ENCODE assay signal across 1 cellular context in the genomic region with DNA sequence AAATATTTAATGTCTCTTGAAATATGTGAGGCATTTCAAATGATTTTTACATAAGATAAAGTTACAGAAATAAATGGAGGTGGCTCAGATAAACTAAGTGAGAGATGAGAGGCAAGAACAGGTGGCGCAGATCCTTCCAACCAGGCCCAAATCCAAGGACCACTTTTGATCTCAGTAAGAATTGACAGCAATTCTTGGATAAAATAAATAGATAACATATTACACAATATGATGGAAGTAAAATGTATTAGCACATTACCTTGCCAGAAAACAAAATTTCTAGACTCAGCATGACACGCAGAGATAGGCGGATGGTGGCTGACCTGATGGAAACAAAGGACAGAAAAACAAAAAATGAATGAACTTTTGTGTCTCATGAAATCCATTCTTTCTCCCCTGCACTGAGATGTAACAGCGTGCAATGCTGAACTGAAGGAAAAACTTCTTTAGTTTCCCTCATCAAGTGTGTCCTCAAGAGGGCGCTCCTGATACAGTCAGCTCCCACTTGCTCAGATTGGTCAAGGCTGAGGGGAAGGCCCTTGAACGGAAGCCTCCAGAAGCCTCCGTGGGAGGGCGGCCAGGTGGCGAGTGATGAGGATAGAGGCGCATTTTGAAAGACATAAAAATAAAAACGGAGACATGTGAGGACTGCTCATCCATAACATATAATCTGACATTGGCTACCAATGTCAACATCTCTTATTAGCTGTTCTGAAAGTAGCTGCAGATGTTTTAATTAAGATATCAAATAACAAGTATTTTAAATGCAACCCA.
A peak's percentile ranks its signal among the peaks of the same experiment; 100 is the strongest.
TF ChIP-seq lines count a peak whose summit lies in the region.

No MANE protein-coding gene starts in this region.

TF ChIP-seq in HepG2, 621 proteins besides CTCF, POLR2A, EP300 and RAD21 (continued from another document and continues in another):
- TF ChIP-seq, protein P1, sequence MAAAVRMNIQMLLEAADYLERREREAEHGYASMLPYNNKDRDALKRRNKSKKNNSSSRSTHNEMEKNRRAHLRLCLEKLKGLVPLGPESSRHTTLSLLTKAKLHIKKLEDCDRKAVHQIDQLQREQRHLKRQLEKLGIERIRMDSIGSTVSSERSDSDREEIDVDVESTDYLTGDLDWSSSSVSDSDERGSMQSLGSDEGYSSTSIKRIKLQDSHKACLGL (CRISPR knock-in tag; IDR thresholded peaks at IDR 0.05): no peak
- peak; percentile 44; the same call in 1 of the 2 replicates for TF ChIP-seq ZSCAN9 (CRISPR knock-in tag; IDR thresholded peaks at IDR 0.05; ENCODE audit: borderline replicate concordance)
- 0 out of 2 replicates have a peak, but pooled peaks have one; percentile 16 for TF ChIP-seq ELF3 (CRISPR knock-in tag; IDR thresholded peaks at IDR 0.05)
- peak; percentile 20 for TF ChIP-seq XRCC5 (optimal IDR thresholded peaks at IDR 0.05; ENCODE audit: low read length)
- TF ChIP-seq IRF2 (CRISPR knock-in tag; IDR thresholded peaks at IDR 0.05): peak; percentile 51; the same call in 1 of the 2 replicates
- TF ChIP-seq WIZ (CRISPR knock-in tag; IDR thresholded peaks at IDR 0.05): no peak
- TF ChIP-seq, protein P2, sequence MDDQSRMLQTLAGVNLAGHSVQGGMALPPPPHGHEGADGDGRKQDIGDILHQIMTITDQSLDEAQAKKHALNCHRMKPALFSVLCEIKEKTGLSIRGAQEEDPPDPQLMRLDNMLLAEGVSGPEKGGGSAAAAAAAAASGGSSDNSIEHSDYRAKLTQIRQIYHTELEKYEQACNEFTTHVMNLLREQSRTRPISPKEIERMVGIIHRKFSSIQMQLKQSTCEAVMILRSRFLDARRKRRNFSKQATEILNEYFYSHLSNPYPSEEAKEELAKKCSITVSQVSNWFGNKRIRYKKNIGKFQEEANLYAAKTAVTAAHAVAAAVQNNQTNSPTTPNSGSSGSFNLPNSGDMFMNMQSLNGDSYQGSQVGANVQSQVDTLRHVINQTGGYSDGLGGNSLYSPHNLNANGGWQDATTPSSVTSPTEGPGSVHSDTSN (CRISPR knock-in tag; IDR thresholded peaks at IDR 0.05; ENCODE audit: borderline replicate concordance): no peak
- TF ChIP-seq CBX5 (CRISPR knock-in tag; IDR thresholded peaks at IDR 0.05; ENCODE audit: borderline replicate concordance): peak; percentile 39; the same call in 1 of the 2 replicates
- TF ChIP-seq NKX3-1 (CRISPR knock-in tag; IDR thresholded peaks at IDR 0.05): no peak
- peak; percentile 68 for TF ChIP-seq KDM2A (CRISPR knock-in tag; IDR thresholded peaks at IDR 0.05; ENCODE audit: borderline replicate concordance, low read depth)
- TF ChIP-seq, protein P3, sequence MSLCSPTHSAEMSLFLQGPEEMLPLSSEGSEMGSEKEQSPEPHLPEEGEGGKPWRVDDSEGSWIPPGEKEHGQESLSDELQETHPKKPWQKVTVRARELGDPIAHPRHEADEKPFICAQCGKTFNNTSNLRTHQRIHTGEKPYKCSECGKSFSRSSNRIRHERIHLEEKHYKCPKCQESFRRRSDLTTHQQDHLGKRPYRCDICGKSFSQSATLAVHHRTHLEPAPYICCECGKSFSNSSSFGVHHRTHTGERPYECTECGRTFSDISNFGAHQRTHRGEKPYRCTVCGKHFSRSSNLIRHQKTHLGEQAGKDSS (CRISPR knock-in tag; IDR thresholded peaks at IDR 0.05; ENCODE audit: borderline replicate concordance, low read depth): peak; percentile 60; the same call in 1 of the 2 replicates
- TF ChIP-seq SMC3 (IDR thresholded peaks at IDR 0.05; ENCODE audit: low read length): peak; percentile 85
- TF ChIP-seq ERF (CRISPR knock-in tag; IDR thresholded peaks at IDR 0.05): peak; percentile 56; the same call in 1 of the 2 replicates
- no peak for TF ChIP-seq MTF2 (CRISPR knock-in tag; IDR thresholded peaks at IDR 0.05; ENCODE audit: borderline replicate concordance)
- TF ChIP-seq SOX5 (CRISPR knock-in tag; IDR thresholded peaks at IDR 0.05; ENCODE audit: borderline replicate concordance): 0 out of 2 replicates have a peak, but pooled peaks have one; percentile 28
- peak; percentile 22; the same call in 1 of the 2 replicates for TF ChIP-seq THAP11 (CRISPR knock-in tag; IDR thresholded peaks at IDR 0.05)
- TF ChIP-seq, protein P4, sequence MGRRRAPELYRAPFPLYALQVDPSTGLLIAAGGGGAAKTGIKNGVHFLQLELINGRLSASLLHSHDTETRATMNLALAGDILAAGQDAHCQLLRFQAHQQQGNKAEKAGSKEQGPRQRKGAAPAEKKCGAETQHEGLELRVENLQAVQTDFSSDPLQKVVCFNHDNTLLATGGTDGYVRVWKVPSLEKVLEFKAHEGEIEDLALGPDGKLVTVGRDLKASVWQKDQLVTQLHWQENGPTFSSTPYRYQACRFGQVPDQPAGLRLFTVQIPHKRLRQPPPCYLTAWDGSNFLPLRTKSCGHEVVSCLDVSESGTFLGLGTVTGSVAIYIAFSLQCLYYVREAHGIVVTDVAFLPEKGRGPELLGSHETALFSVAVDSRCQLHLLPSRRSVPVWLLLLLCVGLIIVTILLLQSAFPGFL (CRISPR knock-in tag; IDR thresholded peaks at IDR 0.05): no peak
- TF ChIP-seq GFI1 (CRISPR knock-in tag; IDR thresholded peaks at IDR 0.05; ENCODE audit: borderline replicate concordance): no peak
- TF ChIP-seq, protein P5, sequence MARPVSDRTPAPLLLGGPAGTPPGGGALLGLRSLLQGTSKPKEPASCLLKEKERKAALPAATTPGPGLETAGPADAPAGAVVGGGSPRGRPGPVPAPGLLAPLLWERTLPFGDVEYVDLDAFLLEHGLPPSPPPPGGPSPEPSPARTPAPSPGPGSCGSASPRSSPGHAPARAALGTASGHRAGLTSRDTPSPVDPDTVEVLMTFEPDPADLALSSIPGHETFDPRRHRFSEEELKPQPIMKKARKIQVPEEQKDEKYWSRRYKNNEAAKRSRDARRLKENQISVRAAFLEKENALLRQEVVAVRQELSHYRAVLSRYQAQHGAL (CRISPR knock-in tag; IDR thresholded peaks at IDR 0.05; ENCODE audit: not compliant biosample characterization): no peak
- TF ChIP-seq GABPB1 (CRISPR knock-in tag; IDR thresholded peaks at IDR 0.05): 0 out of 2 replicates have a peak, but pooled peaks have one; percentile 15
- TF ChIP-seq, protein P6, sequence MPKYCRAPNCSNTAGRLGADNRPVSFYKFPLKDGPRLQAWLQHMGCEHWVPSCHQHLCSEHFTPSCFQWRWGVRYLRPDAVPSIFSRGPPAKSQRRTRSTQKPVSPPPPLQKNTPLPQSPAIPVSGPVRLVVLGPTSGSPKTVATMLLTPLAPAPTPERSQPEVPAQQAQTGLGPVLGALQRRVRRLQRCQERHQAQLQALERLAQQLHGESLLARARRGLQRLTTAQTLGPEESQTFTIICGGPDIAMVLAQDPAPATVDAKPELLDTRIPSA (CRISPR knock-in tag; IDR thresholded peaks at IDR 0.05; ENCODE audit: borderline replicate concordance): no peak
- TF ChIP-seq, protein P7, sequence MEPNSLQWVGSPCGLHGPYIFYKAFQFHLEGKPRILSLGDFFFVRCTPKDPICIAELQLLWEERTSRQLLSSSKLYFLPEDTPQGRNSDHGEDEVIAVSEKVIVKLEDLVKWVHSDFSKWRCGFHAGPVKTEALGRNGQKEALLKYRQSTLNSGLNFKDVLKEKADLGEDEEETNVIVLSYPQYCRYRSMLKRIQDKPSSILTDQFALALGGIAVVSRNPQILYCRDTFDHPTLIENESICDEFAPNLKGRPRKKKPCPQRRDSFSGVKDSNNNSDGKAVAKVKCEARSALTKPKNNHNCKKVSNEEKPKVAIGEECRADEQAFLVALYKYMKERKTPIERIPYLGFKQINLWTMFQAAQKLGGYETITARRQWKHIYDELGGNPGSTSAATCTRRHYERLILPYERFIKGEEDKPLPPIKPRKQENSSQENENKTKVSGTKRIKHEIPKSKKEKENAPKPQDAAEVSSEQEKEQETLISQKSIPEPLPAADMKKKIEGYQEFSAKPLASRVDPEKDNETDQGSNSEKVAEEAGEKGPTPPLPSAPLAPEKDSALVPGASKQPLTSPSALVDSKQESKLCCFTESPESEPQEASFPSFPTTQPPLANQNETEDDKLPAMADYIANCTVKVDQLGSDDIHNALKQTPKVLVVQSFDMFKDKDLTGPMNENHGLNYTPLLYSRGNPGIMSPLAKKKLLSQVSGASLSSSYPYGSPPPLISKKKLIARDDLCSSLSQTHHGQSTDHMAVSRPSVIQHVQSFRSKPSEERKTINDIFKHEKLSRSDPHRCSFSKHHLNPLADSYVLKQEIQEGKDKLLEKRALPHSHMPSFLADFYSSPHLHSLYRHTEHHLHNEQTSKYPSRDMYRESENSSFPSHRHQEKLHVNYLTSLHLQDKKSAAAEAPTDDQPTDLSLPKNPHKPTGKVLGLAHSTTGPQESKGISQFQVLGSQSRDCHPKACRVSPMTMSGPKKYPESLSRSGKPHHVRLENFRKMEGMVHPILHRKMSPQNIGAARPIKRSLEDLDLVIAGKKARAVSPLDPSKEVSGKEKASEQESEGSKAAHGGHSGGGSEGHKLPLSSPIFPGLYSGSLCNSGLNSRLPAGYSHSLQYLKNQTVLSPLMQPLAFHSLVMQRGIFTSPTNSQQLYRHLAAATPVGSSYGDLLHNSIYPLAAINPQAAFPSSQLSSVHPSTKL (CRISPR knock-in tag; IDR thresholded peaks at IDR 0.05): peak; percentile 47; the same call in 1 of the 2 replicates
- 0 out of 4 replicates have a peak, but pooled peaks of 1 of the 2 experiments have one; percentile 30 for TF ChIP-seq KLF16 (CRISPR knock-in tag; IDR thresholded peaks at IDR 0.05)
- no peak for TF ChIP-seq FOSL1 (CRISPR knock-in tag; IDR thresholded peaks at IDR 0.05; ENCODE audit: borderline replicate concordance)
- TF ChIP-seq RCOR2 (CRISPR knock-in tag; IDR thresholded peaks at IDR 0.05): peak; percentile 27; the same call in 1 of the 2 replicates
- peak; percentile 26; the same call in 1 of the 2 replicates for TF ChIP-seq SAP130 (CRISPR knock-in tag; IDR thresholded peaks at IDR 0.05; ENCODE audit: low read depth)
- 0 out of 2 replicates have a peak, but pooled peaks have one; percentile 36 for TF ChIP-seq KDM4B (CRISPR knock-in tag; IDR thresholded peaks at IDR 0.05)
- TF ChIP-seq, protein P8, sequence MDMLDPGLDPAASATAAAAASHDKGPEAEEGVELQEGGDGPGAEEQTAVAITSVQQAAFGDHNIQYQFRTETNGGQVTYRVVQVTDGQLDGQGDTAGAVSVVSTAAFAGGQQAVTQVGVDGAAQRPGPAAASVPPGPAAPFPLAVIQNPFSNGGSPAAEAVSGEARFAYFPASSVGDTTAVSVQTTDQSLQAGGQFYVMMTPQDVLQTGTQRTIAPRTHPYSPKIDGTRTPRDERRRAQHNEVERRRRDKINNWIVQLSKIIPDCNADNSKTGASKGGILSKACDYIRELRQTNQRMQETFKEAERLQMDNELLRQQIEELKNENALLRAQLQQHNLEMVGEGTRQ (IDR thresholded peaks at IDR 0.05; ENCODE audit: low read depth, low read length): no peak
- TF ChIP-seq, protein P8 (CRISPR knock-in tag; IDR thresholded peaks at IDR 0.05; ENCODE audit: borderline replicate concordance): no peak
- TF ChIP-seq NFIB (CRISPR knock-in tag; IDR thresholded peaks at IDR 0.05; ENCODE audit: borderline replicate concordance): no peak
- TF ChIP-seq, protein P9, sequence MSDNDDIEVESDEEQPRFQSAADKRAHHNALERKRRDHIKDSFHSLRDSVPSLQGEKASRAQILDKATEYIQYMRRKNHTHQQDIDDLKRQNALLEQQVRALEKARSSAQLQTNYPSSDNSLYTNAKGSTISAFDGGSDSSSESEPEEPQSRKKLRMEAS (IDR thresholded peaks at IDR 0.05): 0 out of 2 replicates have a peak, but pooled peaks have one; percentile 16
- TF ChIP-seq, protein P10, sequence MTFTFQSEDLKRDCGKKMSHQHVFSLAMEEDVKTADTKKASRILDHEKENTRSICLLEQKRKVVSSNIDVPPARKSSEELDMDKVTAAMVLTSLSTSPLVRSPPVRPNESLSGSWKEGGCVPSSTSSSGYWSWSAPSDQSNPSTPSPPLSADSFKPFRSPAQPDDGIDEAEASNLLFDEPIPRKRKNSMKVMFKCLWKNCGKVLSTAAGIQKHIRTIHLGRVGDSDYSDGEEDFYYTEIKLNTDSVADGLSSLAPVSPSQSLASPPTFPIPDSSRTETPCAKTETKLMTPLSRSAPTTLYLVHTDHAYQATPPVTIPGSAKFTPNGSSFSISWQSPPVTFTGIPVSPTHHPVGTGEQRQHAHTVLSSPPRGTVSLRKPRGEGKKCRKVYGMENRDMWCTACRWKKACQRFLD (CRISPR knock-in tag; IDR thresholded peaks at IDR 0.05; ENCODE audit: borderline replicate concordance): no peak
- 0 out of 2 replicates have a peak, but pooled peaks have one; percentile 26 for TF ChIP-seq PHF8 (CRISPR knock-in tag; IDR thresholded peaks at IDR 0.05)
- TF ChIP-seq FOXO1 (CRISPR knock-in tag; IDR thresholded peaks at IDR 0.05): 0 out of 2 replicates have a peak, but pooled peaks have one; percentile 20
- TF ChIP-seq GATAD2A (CRISPR knock-in tag; IDR thresholded peaks at IDR 0.05): peak; percentile 74
- TF ChIP-seq ASH2L (IDR thresholded peaks at IDR 0.05; ENCODE audit: insufficient read length, low read depth, low read length): peak; percentile 21
- 0 out of 2 replicates have a peak, but pooled peaks have one; percentile 37 for TF ChIP-seq YEATS4 (CRISPR knock-in tag; IDR thresholded peaks at IDR 0.05; ENCODE audit: borderline replicate concordance)
- 0 out of 2 replicates have a peak, but pooled peaks have one; percentile 20 for TF ChIP-seq HDAC2 (CRISPR knock-in tag; IDR thresholded peaks at IDR 0.05)
- peak; percentile 57; the same call in 1 of the 2 replicates for TF ChIP-seq ETV5 (CRISPR knock-in tag; IDR thresholded peaks at IDR 0.05; ENCODE audit: borderline replicate concordance)
- TF ChIP-seq MEIS2 (CRISPR knock-in tag; IDR thresholded peaks at IDR 0.05): no peak
- peak; percentile 62 for TF ChIP-seq FOSL2 (CRISPR knock-in tag; IDR thresholded peaks at IDR 0.05)
- TF ChIP-seq SALL1 (CRISPR knock-in tag; IDR thresholded peaks at IDR 0.05): peak; percentile 49; the same call in 1 of the 2 replicates
- TF ChIP-seq, protein P11, sequence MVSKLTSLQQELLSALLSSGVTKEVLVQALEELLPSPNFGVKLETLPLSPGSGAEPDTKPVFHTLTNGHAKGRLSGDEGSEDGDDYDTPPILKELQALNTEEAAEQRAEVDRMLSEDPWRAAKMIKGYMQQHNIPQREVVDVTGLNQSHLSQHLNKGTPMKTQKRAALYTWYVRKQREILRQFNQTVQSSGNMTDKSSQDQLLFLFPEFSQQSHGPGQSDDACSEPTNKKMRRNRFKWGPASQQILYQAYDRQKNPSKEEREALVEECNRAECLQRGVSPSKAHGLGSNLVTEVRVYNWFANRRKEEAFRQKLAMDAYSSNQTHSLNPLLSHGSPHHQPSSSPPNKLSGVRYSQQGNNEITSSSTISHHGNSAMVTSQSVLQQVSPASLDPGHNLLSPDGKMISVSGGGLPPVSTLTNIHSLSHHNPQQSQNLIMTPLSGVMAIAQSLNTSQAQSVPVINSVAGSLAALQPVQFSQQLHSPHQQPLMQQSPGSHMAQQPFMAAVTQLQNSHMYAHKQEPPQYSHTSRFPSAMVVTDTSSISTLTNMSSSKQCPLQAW (CRISPR knock-in tag; IDR thresholded peaks at IDR 0.05): peak; percentile 64; the same call in 1 of the 2 replicates
- no peak for TF ChIP-seq SOX13 (IDR thresholded peaks at IDR 0.05)
- peak in 1 of 2 experiments; percentile 47; a peak in 1 of 4 replicates for TF ChIP-seq SOX13 (CRISPR knock-in tag; conservative IDR thresholded peaks at IDR 0.05 in 1 of 2, IDR thresholded peaks at IDR 0.05 in 1 of 2)
- TF ChIP-seq ZMAT3 (CRISPR knock-in tag; conservative IDR thresholded peaks at IDR 0.05): no peak
- 0 out of 2 replicates have a peak, but pooled peaks have one; percentile 39 for TF ChIP-seq TSC22D2 (CRISPR knock-in tag; IDR thresholded peaks at IDR 0.05; ENCODE audit: borderline replicate concordance)
- TF ChIP-seq RXRB (CRISPR knock-in tag; IDR thresholded peaks at IDR 0.05; ENCODE audit: borderline replicate concordance): peak; percentile 57; the same call in 1 of the 2 replicates
